Comparison of ENCODE assay signal across 13 cellular contexts in genomic region chr5:168663276-168664004, GRCh38.
DNase-seq lines count a peak whose midpoint lies in the region; ATAC-seq and TF ChIP-seq lines count a peak whose summit lies in the region.
"Had no signal": no experiment of that assay in that cellular context is flagged by ENCODE, and none has a peak within 500 bp of the region (broad histone marks: within the 10 kb centered on the region; RNA-seq: fewer than 3 reads in every experiment).

No MANE protein-coding gene starts in this region.

- WGBS in right lobe of liver (ENCODE audit: insufficient coverage, low coverage, low lambda C conversion rate, missing lambda C conversion rate) = 40% methylated on average over 1 of the region's 1 CpG
- 68 to 86% methylated on average over 1 of the region's 1 CpG for WGBS in sigmoid colon, 2 donors

- H3K27ac ChIP-seq in BLaER1 (no peak overlapping the region), right lobe of liver (no peak overlapping the region), sigmoid colon (no peak overlapping the region)

- H3K4me1 ChIP-seq in BLaER1 (peaks cover 12% of the 10 kb centered on the region), right lobe of liver (peaks cover 0 to 6% (median 0%) of the 10 kb centered on the region in 4 donors), sigmoid colon (no peaks in the 10 kb centered on the region)
- H3K4me1 ChIP-seq: HAP-1 had no signal

- TF ChIP-seq POLR2A in right lobe of liver (IDR thresholded peaks at IDR 0.05) (no peak), sigmoid colon (IDR thresholded peaks at IDR 0.05) (no peak)

- no peak for TF ChIP-seq EP300 in sigmoid colon (IDR thresholded peaks at IDR 0.05)

- intact Hi-C loops in right lobe of liver (cut with DNase I) = no loop called here
- intact Hi-C loops in sigmoid colon (cut with DNase I) = no loop called here

- H3K4me2 ChIP-seq in BLaER1 = peak overlapping the region; percentile 16; the same call in 1 of the 2 replicates

- no peak overlapping the region for H3K9ac ChIP-seq in BLaER1

- no peaks in the 10 kb centered on the region for H3K36me3 ChIP-seq in BLaER1
- no peaks in the 10 kb centered on the region for H3K36me3 ChIP-seq in right lobe of liver
- H3K36me3 ChIP-seq in sigmoid colon = peaks cover 0 to 30% (median 4%) of the 10 kb centered on the region in 4 donors
- H3K36me3 ChIP-seq: HAP-1 had no signal

- no peak overlapping the region for H3K4me3 ChIP-seq in BLaER1
- H3K4me3 ChIP-seq in Jurkat, Clone E6-1 (ENCODE audit: low read length) = no peak overlapping the region
- no peak overlapping the region for H3K4me3 ChIP-seq in right lobe of liver
- H3K4me3 ChIP-seq in sigmoid colon = no peak overlapping the region
- H3K4me3 ChIP-seq: HAP-1 had no signal

- TF ChIP-seq CTCF in right lobe of liver (IDR thresholded peaks at IDR 0.05) (no peak), sigmoid colon (IDR thresholded peaks at IDR 0.05) (no peak)

- ATAC-seq in activated CD4-positive, CD25-positive, alpha-beta regulatory T cell treated with anti-CD3 and anti-CD28 coated beads, Interleukin-2, amount 50 U/mL, for 24 hours = no peak
- no peak for ATAC-seq in right lobe of liver

- peak; percentile 33 for DNase-seq in Jurkat, Clone E6-1 (ENCODE audit: low read depth, low spot score)
- DNase-seq in RPMI8226 (peak; percentile 32), myocyte (ENCODE audit: low read depth) (peak; percentile 74), right lobe of liver (no peak), sigmoid colon (no peak)
- DNase-seq: BE2C; CD8-positive, alpha-beta memory T cell; DMS53; GF-D8; IMR-90 had no signal

- H3K9me3 ChIP-seq in BLaER1 (no peaks in the 10 kb centered on the region), right lobe of liver (no peaks in the 10 kb centered on the region), sigmoid colon (no peaks in the 10 kb centered on the region)
- H3K9me3 ChIP-seq: BE2C, HAP-1 had no signal

- H4K20me1 ChIP-seq in BLaER1 = no peaks in the 10 kb centered on the region

- H3K27me3 ChIP-seq in BLaER1 = no peaks in the 10 kb centered on the region
- no peaks in the 10 kb centered on the region for H3K27me3 ChIP-seq in right lobe of liver
- no peaks in the 10 kb centered on the region for H3K27me3 ChIP-seq in sigmoid colon
- H3K27me3 ChIP-seq: BE2C had no signal

Comparison
In these comparisons a context has a peak if more than half of its experiments do, and no peak if none do; other contexts are left out.
1. DNase-seq: peak in Jurkat, Clone E6-1 (single experiment), RPMI8226 (single experiment) and myocyte (single experiment); none in right lobe of liver (0 of 3) and sigmoid colon (single experiment).